In the genomic region with DNA sequence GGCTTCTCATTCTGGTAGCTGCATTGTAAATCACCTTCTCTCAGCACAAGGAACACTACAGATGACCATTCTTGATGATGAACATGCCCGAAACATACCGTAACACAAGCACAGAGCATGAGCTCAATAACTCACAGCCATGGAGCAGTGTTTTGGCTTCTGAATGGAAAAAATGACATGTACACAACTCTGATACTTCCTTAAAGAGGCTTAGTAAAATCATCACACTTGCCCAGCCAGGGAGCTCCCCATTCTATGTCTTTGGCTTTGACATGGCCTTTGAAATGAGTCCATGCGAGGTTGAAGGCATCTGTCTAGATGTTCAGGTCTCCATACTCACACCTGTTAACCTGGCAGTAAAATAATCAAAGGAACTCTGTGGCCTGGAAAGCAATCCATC, we compare ENCODE assay signal across 19 cellular contexts.
DNase-seq lines count a peak whose midpoint lies in the region; ATAC-seq, FAIRE-seq and TF ChIP-seq lines count a peak whose summit lies in the region.
"Had no signal": no experiment of that assay in that cellular context is flagged by ENCODE, and none has a peak within 500 bp of the region (broad histone marks: within the 10 kb centered on the region; RNA-seq: fewer than 3 reads in every experiment).

No MANE protein-coding gene starts in this region.

- no peaks in the 10 kb centered on the region for H3K79me2 ChIP-seq in H1 (ENCODE audit: control insufficient read depth in 1 of 2, insufficient read depth in 2 of 2, low read length in 2 of 2)

- H2BK20ac ChIP-seq in H1 (ENCODE audit: low read length): peak overlapping the region; percentile 65

- H2AFZ ChIP-seq in H1 (ENCODE audit: low read length): no peak overlapping the region

- H3K9me3 Mint-ChIP-seq in stimulated activated naive CD8-positive, alpha-beta T cell treated with anti-CD3 and anti-CD28 coated beads, Interleukin-15, amount 100 ng/mL, for 72 hours: no peaks in the 10 kb centered on the region
- H3K9me3 Mint-ChIP-seq: CD4-positive, alpha-beta T cell had no signal

- in situ Hi-C loops in transverse colon (cut with MboI; ENCODE audit: low pct_ligation_motif_present in 1 of 4, low pct_unique_long_range_greater_than_20kb in 1 of 4, low sequenced_read_pairs in 3 of 4): no loop called here

- no peaks in the 10 kb centered on the region; the same call in 1 of the 2 replicates for H3K23me2 ChIP-seq in H1 (ENCODE audit: low read depth, low read length)

- peak overlapping the region; percentile 10 for H3K4ac ChIP-seq in H1 (replicated peaks; ENCODE audit: insufficient read length, low read depth, low read length)

- no peak overlapping the region for H3K14ac ChIP-seq in H1 (ENCODE audit: insufficient read length)

- H2BK120ac ChIP-seq in H1 (replicated peaks; ENCODE audit: low read depth, low read length): peak overlapping the region; percentile 25

- H4K8ac ChIP-seq in H1 (ENCODE audit: extremely low read depth, insufficient read depth, low read length): no peak overlapping the region

- H3K4me2 ChIP-seq in H1 (ENCODE audit: insufficient read depth in 1 of 2, low read depth in 2 of 2, low read length in 2 of 2): no peak overlapping the region

- H3K36me3 ChIP-seq in H1 (ENCODE audit: control insufficient read depth in 2 of 4, insufficient read depth in 4 of 4, low read length in 3 of 4) (no peaks in the 10 kb centered on the region), transverse colon (no peaks in the 10 kb centered on the region), mucosa of descending colon (ENCODE audit: low read depth) (no peaks in the 10 kb centered on the region)
- H3K36me3 ChIP-seq: SJCRH30 had no signal

- no peaks in the 10 kb centered on the region for H4K20me1 ChIP-seq in H1 (replicated peaks in 1 of 2; ENCODE audit: control insufficient read depth in 1 of 2, insufficient read depth in 2 of 2, low read length in 2 of 2)

- peak overlapping the region; percentile 3; the same call in 1 of the 2 replicates for H2BK5ac ChIP-seq in H1 (ENCODE audit: low read depth, low read length)

- H3K18ac ChIP-seq in H1 (ENCODE audit: extremely low read depth, low read length): peak overlapping the region; percentile 41; the same call in 1 of the 2 replicates

- FAIRE-seq in H1 (lab: Jason Lieb, UNC): no peak
- FAIRE-seq: GM12878 had no signal

- no peak overlapping the region for H3K56ac ChIP-seq in H1 (replicated peaks; ENCODE audit: insufficient read length, low read depth, low read length)

- TF ChIP-seq EP300 in H1 (IDR thresholded peaks at IDR 0.05; ENCODE audit: borderline replicate concordance in 1 of 2, low read depth in 2 of 2, low read length in 2 of 2) (no peak), transverse colon (IDR thresholded peaks at IDR 0.05; ENCODE audit: low read depth) (no peak)

- peak; percentile 25 for DNase-seq in NCI-H1105 treated with DMSO at 0.1 percent for 48 hours (lab: John Stamatoyannopoulos, UW)
- DNase-seq in NCI-H1105 (lab: John Stamatoyannopoulos, UW): no peak
- no peak for DNase-seq in stimulated activated naive CD8-positive, alpha-beta T cell treated with anti-CD3 and anti-CD28 coated beads, Interleukin-15, amount 100 ng/mL, for 72 hours
- no peak for DNase-seq in stimulated activated naive CD8-positive, alpha-beta T cell treated with anti-CD3 and anti-CD28 coated beads, Interleukin-15, Interleukin-2, amounts not matched to agents 100 U/mL and 50 U/mL, for 24 hours
- DNase-seq in H1 (ENCODE audit: low read depth in 1 of 2, low spot score in 2 of 2): peak in 1 of 2 experiments; percentile 3
- no peak for DNase-seq in transverse colon
- DNase-seq in DMS79 treated with DMSO at 0.1 percent for 48 hours (lab: John Stamatoyannopoulos, UW): no peak
- DNase-seq in mucosa of descending colon: no peak
- DNase-seq: Caco-2; CD4-positive, alpha-beta T cell; GF-D8; KBM-7; NCI-H1417 treated with DMSO at 0.1 percent for 48 hours; NCI-H1930; NCI-H345; NCI-H524 treated with DMSO at 0.1 percent for 48 hours; SJCRH30 had no signal

- H2AK5ac ChIP-seq in H1 (ENCODE audit: low read depth, low read length): peak overlapping the region; percentile 55

- no peak overlapping the region for H3K23ac ChIP-seq in H1 (ENCODE audit: insufficient read length)

- no peak for TF ChIP-seq RAD21 in H1 (IDR thresholded peaks at IDR 0.05 in 1 of 2, conservative IDR thresholded peaks at IDR 0.05 in 1 of 2; ENCODE audit: low read depth in 2 of 2, low read length in 2 of 2)

- H3K4me3 ChIP-seq in H1 (ENCODE audit: extremely low read depth in 1 of 4, insufficient read depth in 2 of 4, low read depth in 3 of 4, low read length in 4 of 4): no peak overlapping the region
- no peak overlapping the region for H3K4me3 ChIP-seq in transverse colon
- H3K4me3 ChIP-seq in mucosa of descending colon: no peak overlapping the region
- H3K4me3 ChIP-seq: GM12878, SJCRH30 had no signal

- TF ChIP-seq CTCF in H1 (IDR thresholded peaks at IDR 0.05; ENCODE audit: control extremely low read depth in 1 of 3, insufficient read depth in 1 of 3, low read depth in 1 of 3, low read length in 3 of 3): no peak
- TF ChIP-seq CTCF in transverse colon (IDR thresholded peaks at IDR 0.05): no peak
- no peak for TF ChIP-seq CTCF in mucosa of descending colon (IDR thresholded peaks at IDR 0.05)

- intact Hi-C loops in transverse colon (cut with DNase I; ENCODE audit: low total_unique reads): no loop called here
- intact Hi-C loops in mucosa of descending colon (cut with DNase I, micrococcal nuclease): no loop called here

- no peak overlapping the region for H3K27ac Mint-ChIP-seq in stimulated activated naive CD8-positive, alpha-beta T cell treated with anti-CD3 and anti-CD28 coated beads, Interleukin-15, amount 100 ng/mL, for 72 hours
- H3K27ac Mint-ChIP-seq: CD4-positive, alpha-beta T cell had no signal

- ATAC-seq in stimulated activated naive CD8-positive, alpha-beta T cell treated with anti-CD3 and anti-CD28 coated beads, Interleukin-15, amount 100 ng/mL, for 72 hours: peak; percentile 28
- ATAC-seq in stimulated activated naive CD8-positive, alpha-beta T cell treated with anti-CD3 and anti-CD28 coated beads, Interleukin-15, Interleukin-2, amounts not matched to agents 100 U/mL and 50 U/mL, for 24 hours: no peak
- no peak for ATAC-seq in mucosa of descending colon
- ATAC-seq: GM12878, Panc1 had no signal

- no peak overlapping the region for H3K4me3 Mint-ChIP-seq in stimulated activated naive CD8-positive, alpha-beta T cell treated with anti-CD3 and anti-CD28 coated beads, Interleukin-15, amount 100 ng/mL, for 72 hours
- H3K4me3 Mint-ChIP-seq: CD4-positive, alpha-beta T cell had no signal

- peak overlapping the region; percentile 10; the same call in 1 of the 2 replicates for H2BK12ac ChIP-seq in H1 (ENCODE audit: low read depth, low read length)

- H3K4me1 ChIP-seq in H1 (replicated peaks in 1 of 4; ENCODE audit: control insufficient read depth in 3 of 4, insufficient read depth in 4 of 4, low read length in 3 of 4): peaks cover 5 to 19% (median 13%) of the 10 kb centered on the region in 4 experiments; a peak in 5 of 7 replicates
- peaks cover 8 to 70% (median 49%) of the 10 kb centered on the region in 4 donors for H3K4me1 ChIP-seq in transverse colon
- H3K4me1 ChIP-seq in mucosa of descending colon (ENCODE audit: low read depth): peaks cover 51% of the 10 kb centered on the region
- H3K4me1 ChIP-seq: SJCRH30 had no signal

- CTCF ChIA-PET in H1 (lab: Charles Lee; ENCODE audit: partially characterized antibody): interaction anchor here (1.0 to 4.4 kb wide), 2 partner anchors 11 to 85 kb away, joined by 3 to 20 read pairs; no protein-coding TSS in a partner anchor

- no peaks in the 10 kb centered on the region for H3K79me1 ChIP-seq in H1 (ENCODE audit: low read depth, low read length)

- H3K27ac ChIP-seq in H1 (ENCODE audit: low read depth, low read length): no peak overlapping the region
- H3K27ac ChIP-seq in transverse colon: peak overlapping the region; percentile 67 to 89 (median 89)
- H3K27ac ChIP-seq: SJCRH30 had no signal

- no peak overlapping the region for H4K5ac ChIP-seq in H1 (ENCODE audit: insufficient read length, low read depth, low read length)

- TF ChIP-seq POLR2A in H1 (IDR thresholded peaks at IDR 0.05; ENCODE audit: control extremely low read depth in 1 of 2, low read depth in 2 of 2, low read length in 2 of 2) (no peak), transverse colon (IDR thresholded peaks at IDR 0.05) (no peak)

- no peaks in the 10 kb centered on the region for H3K9me3 ChIP-seq in H1 (ENCODE audit: insufficient read depth in 2 of 2, low read depth in 1 of 2, low read length in 1 of 2)
- H3K9me3 ChIP-seq in transverse colon: no peaks in the 10 kb centered on the region
- no peaks in the 10 kb centered on the region for H3K9me3 ChIP-seq in mucosa of descending colon
- H3K9me3 ChIP-seq: Caco-2, SJCRH30 had no signal

- H4K91ac ChIP-seq in H1 (replicated peaks; ENCODE audit: insufficient read length, low read length): peak overlapping the region; percentile 54

- H3K27me3 Mint-ChIP-seq in stimulated activated naive CD8-positive, alpha-beta T cell treated with anti-CD3 and anti-CD28 coated beads, Interleukin-15, amount 100 ng/mL, for 72 hours: no peaks in the 10 kb centered on the region
- H3K27me3 Mint-ChIP-seq: CD4-positive, alpha-beta T cell had no signal

- no peak overlapping the region for H2BK15ac ChIP-seq in H1 (ENCODE audit: low read length)

- no peak overlapping the region for H3K9ac ChIP-seq in H1 (replicated peaks in 1 of 4; ENCODE audit: extremely low read depth in 1 of 4, low read depth in 3 of 4, low read length in 3 of 4)

- POLR2A ChIA-PET in H1 (lab: Charles Lee; ENCODE audit: partially characterized antibody): interaction anchor here (1.1 to 4.1 kb wide), 3 partner anchors 12 to 83 kb away, joined by 3 to 20 read pairs (median 3); no protein-coding TSS in a partner anchor

- peaks cover 29% of the 10 kb centered on the region for H3K4me1 Mint-ChIP-seq in stimulated activated naive CD8-positive, alpha-beta T cell treated with anti-CD3 and anti-CD28 coated beads, Interleukin-15, amount 100 ng/mL, for 72 hours

- H3K27me3 ChIP-seq in H1 (replicated peaks in 1 of 4; ENCODE audit: control insufficient read depth in 3 of 4, extremely low read depth in 1 of 4, insufficient read depth in 3 of 4, low read length in 3 of 4) (no peaks in the 10 kb centered on the region), transverse colon (no peaks in the 10 kb centered on the region)
- H3K27me3 ChIP-seq: SJCRH30 had no signal

- WGBS in H1 (ENCODE audit: extremely low coverage in 1 of 2, insufficient coverage in 1 of 2, insufficient read length in 1 of 2, insufficient replicate concordance in 2 of 2, low coverage in 1 of 2, low lambda C conversion rate in 2 of 2, missing lambda C conversion rate in 1 of 2), 2 experiments: 100% methylated on average over 3 of the region's 3 CpGs; no CpG with 5 or more reads in 1 of the 2 experiments
- 50 to 78% methylated on average over 1 to 3 of the region's 3 CpGs for WGBS in transverse colon (ENCODE audit: low coverage in 1 of 2), 2 donors

TF ChIP-seq in H1, 55 proteins besides CTCF, POLR2A, EP300 and RAD21 (continues in another document):
- TF ChIP-seq KDM5A (IDR thresholded peaks at IDR 0.05; ENCODE audit: low read length) (no peak), BRCA1 (IDR thresholded peaks at IDR 0.05; ENCODE audit: low read depth, low read length) (no peak), PHF8 (conservative IDR thresholded peaks at IDR 0.05; ENCODE audit: low read depth, low read length) (no peak)
